ENCODE assay signal across 1 cellular context in genomic region chr19:19385131-19385899, GRCh38.
TF ChIP-seq lines count a peak whose summit lies in the region.

No MANE protein-coding gene starts in this region.

TF ChIP-seq in GM12878, 131 proteins besides CTCF, POLR2A, EP300 and RAD21 (continued from another document and continues in another):
- TF ChIP-seq TAF1 (IDR thresholded peaks at IDR 0.05; ENCODE audit: borderline replicate concordance, low read depth, low read length) = 0 out of 2 replicates have a peak, but pooled peaks have one; percentile 36
- no peak for TF ChIP-seq CHD4 (IDR thresholded peaks at IDR 0.05)
- 0 out of 2 replicates have a peak, but pooled peaks have one; percentile 21 for TF ChIP-seq BRCA1 (IDR thresholded peaks at IDR 0.05; ENCODE audit: low read depth, low read length)
- TF ChIP-seq ETV6 (conservative IDR thresholded peaks at IDR 0.05 in 1 of 2, IDR thresholded peaks at IDR 0.05 in 1 of 2; ENCODE audit: borderline replicate concordance in 1 of 2, low read depth in 1 of 2) = no peak
- peak; percentile 14 for TF ChIP-seq MEF2B (IDR thresholded peaks at IDR 0.05; ENCODE audit: partially characterized antibody, poor library complexity, severe bottlenecking)
- TF ChIP-seq SREBF2 (IDR thresholded peaks at IDR 0.05; ENCODE audit: low read length) = no peak
- no peak for TF ChIP-seq JUND (IDR thresholded peaks at IDR 0.05; ENCODE audit: low read depth, low read length)
- TF ChIP-seq SKIL (IDR thresholded peaks at IDR 0.05; ENCODE audit: low read depth, poor library complexity, severe bottlenecking) = peak; percentile 50
- peak; percentile 87 for TF ChIP-seq KLF5 (IDR thresholded peaks at IDR 0.05; ENCODE audit: partially characterized antibody)
- no peak for TF ChIP-seq ZNF384 (IDR thresholded peaks at IDR 0.05; ENCODE audit: borderline replicate concordance, low read depth, low read length)
- TF ChIP-seq ZNF622 (IDR thresholded peaks at IDR 0.05) = no peak
- TF ChIP-seq SMC3 (IDR thresholded peaks at IDR 0.05; ENCODE audit: borderline replicate concordance, low read length) = no peak; the same call in 1 of the 2 replicates
- no peak for TF ChIP-seq CBX3 (IDR thresholded peaks at IDR 0.05; ENCODE audit: borderline replicate concordance, low read depth)
- TF ChIP-seq HDGF (IDR thresholded peaks at IDR 0.05) = peak; percentile 90
- no peak for TF ChIP-seq MYB (IDR thresholded peaks at IDR 0.05; ENCODE audit: borderline replicate concordance, low read depth, low read length)
- TF ChIP-seq ASH2L (IDR thresholded peaks at IDR 0.05; ENCODE audit: borderline replicate concordance, low read depth) = no peak
- TF ChIP-seq PBX3 (IDR thresholded peaks at IDR 0.05; ENCODE audit: insufficient replicate concordance, low read depth, low read length) = peak; percentile 98
- TF ChIP-seq IKZF1 (conservative IDR thresholded peaks at IDR 0.05) = peak; percentile 44
- TF ChIP-seq SP1 (IDR thresholded peaks at IDR 0.05; ENCODE audit: low read depth, low read length) = peak; percentile 99
- TF ChIP-seq ZBTB40 (IDR thresholded peaks at IDR 0.05; ENCODE audit: borderline replicate concordance) = peak; percentile 30; the same call in 1 of the 2 replicates
- TF ChIP-seq REST (IDR thresholded peaks at IDR 0.05; ENCODE audit: low read depth, low read length) = no peak
- TF ChIP-seq SPI1 (IDR thresholded peaks at IDR 0.05; ENCODE audit: borderline replicate concordance, insufficient read depth, low read depth, low read length) = no peak
- TF ChIP-seq CHD1 (IDR thresholded peaks at IDR 0.05; ENCODE audit: low read depth, low read length) = no peak
- no peak for TF ChIP-seq RCOR1 (conservative IDR thresholded peaks at IDR 0.05; ENCODE audit: low read depth, low read length)
- peak; percentile 69; the same call in 1 of the 3 replicates for TF ChIP-seq POU2F2 (IDR thresholded peaks at IDR 0.05; ENCODE audit: borderline replicate concordance, low read depth, low read length)
- TF ChIP-seq SMAD1 (IDR thresholded peaks at IDR 0.05; ENCODE audit: low read depth, partially characterized antibody) = no peak
- TF ChIP-seq NFXL1 (IDR thresholded peaks at IDR 0.05; ENCODE audit: borderline replicate concordance) = no peak
- no peak for TF ChIP-seq JUNB (IDR thresholded peaks at IDR 0.05)
- no peak for TF ChIP-seq SMAD5 (IDR thresholded peaks at IDR 0.05; ENCODE audit: low read depth)
- peak; percentile 99 for TF ChIP-seq RFX5 (IDR thresholded peaks at IDR 0.05; ENCODE audit: low read depth, low read length)
- TF ChIP-seq ZNF274 (IDR thresholded peaks at IDR 0.05; ENCODE audit: insufficient read depth, insufficient read length) = no peak
- no peak; the same call in 1 of the 2 replicates for TF ChIP-seq MAX (IDR thresholded peaks at IDR 0.05; ENCODE audit: low read depth, low read length)
- TF ChIP-seq RB1 (IDR thresholded peaks at IDR 0.05; ENCODE audit: borderline replicate concordance) = peak; percentile 49; the same call in 1 of the 2 replicates
- no peak for TF ChIP-seq IRF5 (IDR thresholded peaks at IDR 0.05; ENCODE audit: borderline replicate concordance)
- peak; percentile 51 for TF ChIP-seq IRF4 (IDR thresholded peaks at IDR 0.05; ENCODE audit: low read depth, low read length)
- TF ChIP-seq ZNF207 (IDR thresholded peaks at IDR 0.05; ENCODE audit: borderline replicate concordance) = no peak
- TF ChIP-seq BCL3 (IDR thresholded peaks at IDR 0.05; ENCODE audit: borderline replicate concordance, insufficient read depth, low read depth, low read length, poor library complexity, severe bottlenecking) = peak; percentile 21
- TF ChIP-seq CEBPZ (IDR thresholded peaks at IDR 0.05; ENCODE audit: low read depth, low read length) = peak; percentile 96
- no peak for TF ChIP-seq ZBTB4 (CRISPR knock-in tag; IDR thresholded peaks at IDR 0.05)
